Comparison of ENCODE assay signal across 1 cellular context in the genomic region with DNA sequence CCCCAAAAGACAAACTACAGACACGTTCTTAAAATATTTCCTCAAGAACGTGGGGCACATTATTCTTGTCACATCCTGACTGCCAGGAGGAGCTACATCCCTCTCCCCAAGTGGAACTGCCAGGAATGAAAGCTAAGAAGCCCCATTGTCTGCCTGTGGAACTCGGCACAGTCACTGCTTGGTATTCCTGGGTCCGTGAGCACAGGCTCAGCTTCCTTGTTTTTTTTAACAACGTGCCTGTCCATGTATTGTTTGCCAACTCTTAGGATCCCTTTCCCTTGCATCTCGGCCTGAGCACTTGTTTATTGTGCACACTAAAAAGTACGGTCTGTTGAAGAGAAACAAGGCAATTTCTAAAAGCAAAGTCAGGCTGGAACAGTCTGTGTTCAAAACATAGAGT.
TF ChIP-seq lines count a peak whose summit lies in the region.

No MANE protein-coding gene starts in this region.

TF ChIP-seq in IMR-90, 13 proteins besides CTCF, POLR2A, EP300 and RAD21 (continued from another document):
- TF ChIP-seq, protein P1, sequence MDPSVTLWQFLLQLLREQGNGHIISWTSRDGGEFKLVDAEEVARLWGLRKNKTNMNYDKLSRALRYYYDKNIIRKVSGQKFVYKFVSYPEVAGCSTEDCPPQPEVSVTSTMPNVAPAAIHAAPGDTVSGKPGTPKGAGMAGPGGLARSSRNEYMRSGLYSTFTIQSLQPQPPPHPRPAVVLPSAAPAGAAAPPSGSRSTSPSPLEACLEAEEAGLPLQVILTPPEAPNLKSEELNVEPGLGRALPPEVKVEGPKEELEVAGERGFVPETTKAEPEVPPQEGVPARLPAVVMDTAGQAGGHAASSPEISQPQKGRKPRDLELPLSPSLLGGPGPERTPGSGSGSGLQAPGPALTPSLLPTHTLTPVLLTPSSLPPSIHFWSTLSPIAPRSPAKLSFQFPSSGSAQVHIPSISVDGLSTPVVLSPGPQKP (IDR thresholded peaks at IDR 0.05; ENCODE audit: borderline replicate concordance, low read depth, low read length) = no peak
- TF ChIP-seq NFE2L2 (IDR thresholded peaks at IDR 0.05; ENCODE audit: low read depth, low read length) = no peak
